Comparison of ENCODE assay signal across 1 cellular context in genomic region chr3:111967071-111967470, GRCh38.
TF ChIP-seq lines count a peak whose summit lies in the region.

No MANE protein-coding gene starts in this region.

TF ChIP-seq in GM23338, 12 proteins besides CTCF, POLR2A, EP300 and RAD21 (continued from another document):
- TF ChIP-seq ZNF462 (CRISPR knock-in tag; IDR thresholded peaks at IDR 0.05) (no peak), ZNF114 (CRISPR knock-in tag; IDR thresholded peaks at IDR 0.05) (no peak), CREB1 (CRISPR knock-in tag; IDR thresholded peaks at IDR 0.05; ENCODE audit: low read depth) (no peak), REST (IDR thresholded peaks at IDR 0.05; ENCODE audit: unreplicated experiment) (no peak), ETS1 (IDR thresholded peaks at IDR 0.05) (no peak), EZH2phosphoT487 (IDR thresholded peaks at IDR 0.05; ENCODE audit: unreplicated experiment) (no peak), EZH2 (IDR thresholded peaks at IDR 0.05; ENCODE audit: low read depth, unreplicated experiment) (no peak), ZNF331 (CRISPR knock-in tag; IDR thresholded peaks at IDR 0.05; ENCODE audit: low read depth) (no peak), NANOG (IDR thresholded peaks at IDR 0.05; ENCODE audit: borderline replicate concordance) (no peak), JUNB (IDR thresholded peaks at IDR 0.05; ENCODE audit: unreplicated experiment) (no peak)
